9 cellular contexts compared by ENCODE assay signal in the genomic region with DNA sequence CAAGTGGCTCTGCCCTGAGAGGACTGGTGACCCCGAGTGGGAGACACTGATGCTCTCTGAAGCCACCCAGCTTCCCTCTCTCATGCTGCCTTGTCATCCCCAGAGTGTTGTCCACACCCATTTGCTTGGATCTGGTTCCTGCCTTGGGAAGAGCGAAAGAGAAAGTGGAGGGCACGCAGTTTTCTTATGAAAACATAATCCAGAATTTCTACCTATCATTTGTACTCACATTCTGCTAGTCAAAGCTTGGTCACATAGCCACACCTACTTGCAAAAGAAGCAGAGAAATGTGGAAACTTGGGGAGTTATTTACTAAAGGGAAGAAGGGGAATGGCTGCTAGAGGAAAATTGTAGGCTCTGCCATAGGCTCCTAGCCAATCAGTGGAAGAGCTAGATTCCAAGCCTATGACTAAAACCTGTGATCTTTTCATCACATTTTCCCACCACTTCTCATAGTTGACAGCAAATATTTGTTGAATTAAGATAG.
DNase-seq lines count a peak whose midpoint lies in the region; ATAC-seq and TF ChIP-seq lines count a peak whose summit lies in the region.
"Had no signal": no experiment of that assay in that cellular context is flagged by ENCODE, and none has a peak within 500 bp of the region (broad histone marks: within the 10 kb centered on the region; RNA-seq: fewer than 3 reads in every experiment).

No MANE protein-coding gene starts in this region.

- TF ChIP-seq CTCF in fibroblast of villous mesenchyme (IDR thresholded peaks at IDR 0.05; ENCODE audit: insufficient read depth, low read depth, low read length) = no peak
- TF ChIP-seq CTCF in retinal pigment epithelial cell (conservative IDR thresholded peaks at IDR 0.05; ENCODE audit: low read depth, low read length) = no peak

- DNase-seq in Caki2 (ENCODE audit: low read depth) (peak; percentile 87), fibroblast of villous mesenchyme (ENCODE audit: low read depth) (peak; percentile 91), retinal pigment epithelial cell (ENCODE audit: low read depth) (peak; percentile 98), NCI-H1436 treated with DMSO at 0.1 percent for 48 hours (lab: John Stamatoyannopoulos, UW) (no peak)
- DNase-seq: activated CD4-positive, alpha-beta T cell treated with anti-CD3 and anti-CD28 coated beads for 36 hours had no signal

- no peak overlapping the region for H3K4me3 ChIP-seq in fibroblast of villous mesenchyme (ENCODE audit: low read depth, low read length)
- no peak overlapping the region for H3K4me3 ChIP-seq in retinal pigment epithelial cell (ENCODE audit: low read length)

- ATAC-seq in SK-N-SH treated with all-trans-retinoic acid at 6 μM for 48 hours (peak; percentile 81), GM19395 (IDR thresholded peaks at IDR 0.05; ENCODE audit: unreplicated experiment) (no peak), GM21529 (IDR thresholded peaks at IDR 0.05; ENCODE audit: unreplicated experiment) (no peak), HG03342 (IDR thresholded peaks at IDR 0.05; ENCODE audit: unreplicated experiment) (no peak)
- ATAC-seq: activated CD4-positive, alpha-beta T cell treated with anti-CD3 and anti-CD28 coated beads for 36 hours had no signal

- in situ Hi-C loops in Caki2 (cut with HindIII; ENCODE audit: low pct_unique_long_range_greater_than_20kb, low sequenced_read_pairs) = no loop called here

TF ChIP-seq in SK-N-SH treated with all-trans-retinoic acid at 6 μM for 48 hours, 23 proteins besides CTCF, POLR2A, EP300 and RAD21:
- no peak for TF ChIP-seq SNAI2 (CRISPR knock-in tag; IDR thresholded peaks at IDR 0.05)
- no peak for TF ChIP-seq GLIS3 (CRISPR knock-in tag; IDR thresholded peaks at IDR 0.05)
- TF ChIP-seq TOX (CRISPR knock-in tag; IDR thresholded peaks at IDR 0.05; ENCODE audit: borderline replicate concordance) = no peak
- no peak for TF ChIP-seq ZC3H10 (CRISPR knock-in tag; IDR thresholded peaks at IDR 0.05)
- no peak for TF ChIP-seq ZNF8 (CRISPR knock-in tag; IDR thresholded peaks at IDR 0.05)
- TF ChIP-seq ESRRG (CRISPR knock-in tag; IDR thresholded peaks at IDR 0.05) = no peak
- no peak for TF ChIP-seq POU6F1 (CRISPR knock-in tag; IDR thresholded peaks at IDR 0.05; ENCODE audit: borderline replicate concordance, low read depth)
- no peak for TF ChIP-seq ZNF70 (CRISPR knock-in tag; IDR thresholded peaks at IDR 0.05)
- no peak for TF ChIP-seq ZFP30 (CRISPR knock-in tag; IDR thresholded peaks at IDR 0.05)
- TF ChIP-seq BACH2 (CRISPR knock-in tag; IDR thresholded peaks at IDR 0.05; ENCODE audit: borderline replicate concordance) = no peak
- no peak for TF ChIP-seq RARB (CRISPR knock-in tag; IDR thresholded peaks at IDR 0.05)
- TF ChIP-seq CREB5 (CRISPR knock-in tag; IDR thresholded peaks at IDR 0.05; ENCODE audit: low read depth) = no peak
- no peak for TF ChIP-seq PPARA (CRISPR knock-in tag; IDR thresholded peaks at IDR 0.05; ENCODE audit: borderline replicate concordance)
- no peak for TF ChIP-seq ZFP3 (CRISPR knock-in tag; IDR thresholded peaks at IDR 0.05)
- TF ChIP-seq ISL1 (CRISPR knock-in tag; IDR thresholded peaks at IDR 0.05) = no peak
- TF ChIP-seq CSDC2 (CRISPR knock-in tag; IDR thresholded peaks at IDR 0.05) = no peak
- TF ChIP-seq, protein P1, sequence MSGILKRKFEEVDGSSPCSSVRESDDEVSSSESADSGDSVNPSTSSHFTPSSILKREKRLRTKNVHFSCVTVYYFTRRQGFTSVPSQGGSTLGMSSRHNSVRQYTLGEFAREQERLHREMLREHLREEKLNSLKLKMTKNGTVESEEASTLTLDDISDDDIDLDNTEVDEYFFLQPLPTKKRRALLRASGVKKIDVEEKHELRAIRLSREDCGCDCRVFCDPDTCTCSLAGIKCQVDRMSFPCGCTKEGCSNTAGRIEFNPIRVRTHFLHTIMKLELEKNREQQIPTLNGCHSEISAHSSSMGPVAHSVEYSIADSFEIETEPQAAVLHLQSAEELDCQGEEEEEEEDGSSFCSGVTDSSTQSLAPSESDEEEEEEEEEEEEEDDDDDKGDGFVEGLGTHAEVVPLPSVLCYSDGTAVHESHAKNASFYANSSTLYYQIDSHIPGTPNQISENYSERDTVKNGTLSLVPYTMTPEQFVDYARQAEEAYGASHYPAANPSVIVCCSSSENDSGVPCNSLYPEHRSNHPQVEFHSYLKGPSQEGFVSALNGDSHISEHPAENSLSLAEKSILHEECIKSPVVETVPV (CRISPR knock-in tag; IDR thresholded peaks at IDR 0.05) = no peak
- TF ChIP-seq PATZ1 (CRISPR knock-in tag; IDR thresholded peaks at IDR 0.05; ENCODE audit: borderline replicate concordance) = no peak
- no peak for TF ChIP-seq OSR1 (CRISPR knock-in tag; IDR thresholded peaks at IDR 0.05)
